23 cellular contexts compared by ENCODE assay signal in the genomic region with DNA sequence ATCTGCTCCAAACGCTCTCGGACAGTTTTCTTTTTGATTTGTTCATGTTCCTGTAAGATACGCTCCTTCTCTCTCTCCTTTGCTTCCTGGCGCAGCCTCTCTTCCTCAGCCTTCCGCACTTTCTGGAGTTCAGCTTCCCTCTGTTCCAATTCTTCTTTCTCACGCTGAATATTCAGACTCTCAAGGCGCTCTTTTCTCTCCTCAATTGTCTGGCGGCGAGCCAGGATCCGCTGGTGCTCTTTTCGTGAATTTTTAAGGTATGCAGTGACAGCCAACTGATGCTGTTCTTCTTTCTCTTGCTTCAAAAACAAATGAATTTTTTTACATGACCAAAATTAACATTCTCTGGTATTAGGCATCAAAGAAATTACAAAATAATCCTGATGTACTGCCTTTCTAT. TPM values are rescaled to one million over a fixed set of nuclear protein-coding genes. Genes with fewer than 3 reads are reported as not detected.
DNase-seq lines count a peak whose midpoint lies in the region; ATAC-seq lines count a peak whose summit lies in the region.
"Had no signal": no experiment of that assay in that cellular context is flagged by ENCODE, and none has a peak within 500 bp of the region (broad histone marks: within the 10 kb centered on the region; RNA-seq: fewer than 3 reads in every experiment).

No MANE protein-coding gene starts in this region.

- H3K36me3 Mint-ChIP-seq in activated naive CD4-positive, alpha-beta T cell treated with anti-CD3 and anti-CD28 coated beads, Interleukin-2, amount 50 U/mL, for 72 hours: peaks cover 19 to 49% of the 10 kb centered on the region in 2 donors
- H3K36me3 Mint-ChIP-seq in activated naive CD4-positive, alpha-beta T cell treated with anti-CD3 and anti-CD28 coated beads for 36 hours (ENCODE audit: low read depth): peaks cover 64% of the 10 kb centered on the region
- H3K36me3 Mint-ChIP-seq in T-helper 17 cell (ENCODE audit: low read depth): peaks cover 5% of the 10 kb centered on the region
- H3K36me3 Mint-ChIP-seq in dendritic cell treated with granulocyte-macrophage colony-stimulating factor and Interleukin-4, amounts not matched to agents 40 ng/mL and 50 ng/mL, for 4 days (ENCODE audit: low read depth): peaks cover 100% of the 10 kb centered on the region
- H3K36me3 Mint-ChIP-seq in stimulated activated naive B cell treated with anti-CD40 and anti-IgM and Interleukin-4, amounts not matched to agents 10 μg/mL and 1 μg/mL and 100 μg/mL, for 72 hours: peaks cover 48 to 68% of the 10 kb centered on the region in 2 donors

- no peaks in the 10 kb centered on the region for H3K27me3 Mint-ChIP-seq in activated naive CD4-positive, alpha-beta T cell treated with anti-CD3 and anti-CD28 coated beads for 36 hours (ENCODE audit: low read depth)
- no peaks in the 10 kb centered on the region for H3K27me3 Mint-ChIP-seq in T-helper 17 cell
- H3K27me3 Mint-ChIP-seq in dendritic cell treated with granulocyte-macrophage colony-stimulating factor and Interleukin-4, amounts not matched to agents 40 ng/mL and 50 ng/mL, for 4 days: no peaks in the 10 kb centered on the region
- H3K27me3 Mint-ChIP-seq in stimulated activated naive B cell treated with anti-CD40 and anti-IgM and Interleukin-4, amounts not matched to agents 10 μg/mL and 1 μg/mL and 100 μg/mL, for 72 hours: no peaks in the 10 kb centered on the region
- H3K27me3 Mint-ChIP-seq: CD8-positive, alpha-beta memory T cell; IgD-negative memory B cell had no signal

- H3K4me3 Mint-ChIP-seq in activated naive CD4-positive, alpha-beta T cell treated with anti-CD3 and anti-CD28 coated beads for 36 hours: no peak overlapping the region
- peak overlapping the region; percentile 76 for H3K4me3 Mint-ChIP-seq in T-helper 17 cell
- H3K4me3 Mint-ChIP-seq in dendritic cell treated with granulocyte-macrophage colony-stimulating factor and Interleukin-4, amounts not matched to agents 40 ng/mL and 50 ng/mL, for 4 days: no peak overlapping the region
- no peak overlapping the region for H3K4me3 Mint-ChIP-seq in stimulated activated naive B cell treated with anti-CD40 and anti-IgM and Interleukin-4, amounts not matched to agents 10 μg/mL and 1 μg/mL and 100 μg/mL, for 72 hours
- H3K4me3 Mint-ChIP-seq: CD8-positive, alpha-beta memory T cell; IgD-negative memory B cell had no signal

- DNase-seq in activated naive CD4-positive, alpha-beta T cell treated with anti-CD3 and anti-CD28 coated beads, Interleukin-2, amount 50 U/mL, for 72 hours (ENCODE audit: low spot score in 2 of 2): no peak
- DNase-seq in activated naive CD4-positive, alpha-beta T cell treated with anti-CD3 and anti-CD28 coated beads for 36 hours: no peak
- DNase-seq in T-helper 17 cell (no peak), cortex of kidney (lab: John Stamatoyannopoulos, UW) (no peak), iPS-NIHi11 (ENCODE audit: low spot score) (no peak)
- DNase-seq in stimulated activated naive B cell treated with anti-CD40 and anti-IgM and Interleukin-4, amounts not matched to agents 10 μg/mL and 1 μg/mL and 100 μg/mL, for 72 hours: no peak
- DNase-seq: C1 segment of cervical spinal cord; CD8-positive, alpha-beta memory T cell; DMS153; DND-41; NCI-H1092; NCI-H1436; NCI-H187; NCI-H2081 treated with DMSO at 0.1 percent for 48 hours; NCI-H446 treated with DMSO at 0.1 percent for 48 hours; NCI-H526 treated with DMSO at 0.1 percent for 48 hours; PC-9; SJCRH30 had no signal

- ATAC-seq in activated naive CD4-positive, alpha-beta T cell treated with anti-CD3 and anti-CD28 coated beads, Interleukin-2, amount 50 U/mL, for 72 hours: no peak
- no peak for ATAC-seq in T-helper 17 cell
- ATAC-seq in stimulated activated naive B cell treated with anti-CD40 and anti-IgM and Interleukin-4, amounts not matched to agents 10 μg/mL and 1 μg/mL and 100 μg/mL, for 72 hours (replicated peaks): no peak
- ATAC-seq: HCT116, Right ventricle myocardium inferior, SK-N-SH treated with all-trans-retinoic acid at 6 μM for 48 hours had no signal

- peaks cover 9% of the 10 kb centered on the region for H3K4me1 Mint-ChIP-seq in activated naive CD4-positive, alpha-beta T cell treated with anti-CD3 and anti-CD28 coated beads for 36 hours (ENCODE audit: low read depth)
- peaks cover 9% of the 10 kb centered on the region for H3K4me1 Mint-ChIP-seq in T-helper 17 cell
- H3K4me1 Mint-ChIP-seq in dendritic cell treated with granulocyte-macrophage colony-stimulating factor and Interleukin-4, amounts not matched to agents 40 ng/mL and 50 ng/mL, for 4 days (ENCODE audit: low read depth): peaks cover 17% of the 10 kb centered on the region
- peaks cover 6 to 22% of the 10 kb centered on the region in 2 donors for H3K4me1 Mint-ChIP-seq in stimulated activated naive B cell treated with anti-CD40 and anti-IgM and Interleukin-4, amounts not matched to agents 10 μg/mL and 1 μg/mL and 100 μg/mL, for 72 hours

- H3K9me3 ChIP-seq in T-helper 17 cell (ENCODE audit: control insufficient read depth, low read length, poor library complexity, severe bottlenecking): no peaks in the 10 kb centered on the region
- H3K9me3 ChIP-seq: SJCRH30 had no signal

- H3K9me3 Mint-ChIP-seq in activated naive CD4-positive, alpha-beta T cell treated with anti-CD3 and anti-CD28 coated beads, Interleukin-2, amount 50 U/mL, for 72 hours: no peaks in the 10 kb centered on the region
- no peaks in the 10 kb centered on the region for H3K9me3 Mint-ChIP-seq in activated naive CD4-positive, alpha-beta T cell treated with anti-CD3 and anti-CD28 coated beads for 36 hours
- no peaks in the 10 kb centered on the region for H3K9me3 Mint-ChIP-seq in dendritic cell treated with granulocyte-macrophage colony-stimulating factor and Interleukin-4, amounts not matched to agents 40 ng/mL and 50 ng/mL, for 4 days
- H3K9me3 Mint-ChIP-seq in stimulated activated naive B cell treated with anti-CD40 and anti-IgM and Interleukin-4, amounts not matched to agents 10 μg/mL and 1 μg/mL and 100 μg/mL, for 72 hours: no peaks in the 10 kb centered on the region
- H3K9me3 Mint-ChIP-seq: CD8-positive, alpha-beta memory T cell; IgD-negative memory B cell had no signal

- peak overlapping the region; percentile 58 to 84 for H3K27ac Mint-ChIP-seq in activated naive CD4-positive, alpha-beta T cell treated with anti-CD3 and anti-CD28 coated beads, Interleukin-2, amount 50 U/mL, for 72 hours
- H3K27ac Mint-ChIP-seq in activated naive CD4-positive, alpha-beta T cell treated with anti-CD3 and anti-CD28 coated beads for 36 hours: no peak overlapping the region
- peak overlapping the region; percentile 14 for H3K27ac Mint-ChIP-seq in T-helper 17 cell
- H3K27ac Mint-ChIP-seq in dendritic cell treated with granulocyte-macrophage colony-stimulating factor and Interleukin-4, amounts not matched to agents 40 ng/mL and 50 ng/mL, for 4 days: peak overlapping the region; percentile 18
- H3K27ac Mint-ChIP-seq in stimulated activated naive B cell treated with anti-CD40 and anti-IgM and Interleukin-4, amounts not matched to agents 10 μg/mL and 1 μg/mL and 100 μg/mL, for 72 hours: peak overlapping the region; percentile 20

- CTCF ChIA-PET in activated naive CD4-positive, alpha-beta T cell treated with anti-CD3 and anti-CD28 coated beads for 36 hours (lab: Charles Lee): no interaction called here

- intact Hi-C loops in activated naive CD4-positive, alpha-beta T cell treated with anti-CD3 and anti-CD28 coated beads for 36 hours (cut with micrococcal nuclease): no loop called here
- intact Hi-C loops in dendritic cell treated with granulocyte-macrophage colony-stimulating factor and Interleukin-4, amounts not matched to agents 40 ng/mL and 50 ng/mL, for 4 days (cut with micrococcal nuclease): loop anchor here (10.0 kb wide), 1 partner anchor 527 kb away; no protein-coding TSS in a partner anchor

RNA-seq across cellular contexts. Expression of a gene that starts 22.6 kb away (rescaled TPM):
- total RNA-seq in activated naive CD4-positive, alpha-beta T cell treated with anti-CD3 and anti-CD28 coated beads, Interleukin-2, amount 50 U/mL, for 72 hours: 100 to 1,000 TPM; 125 to 129 TPM
- 100 to 1,000 TPM; 113 to 120 TPM for total RNA-seq in activated naive CD4-positive, alpha-beta T cell treated with anti-CD3 and anti-CD28 coated beads for 36 hours
- 100 to 1,000 TPM; 149 to 169 TPM for total RNA-seq in T-helper 17 cell

RNA-seq across cellular contexts. Expression of a gene that starts 28.5 kb away (rescaled TPM):
- total RNA-seq in activated naive CD4-positive, alpha-beta T cell treated with anti-CD3 and anti-CD28 coated beads, Interleukin-2, amount 50 U/mL, for 72 hours: under 1 TPM in 1 of 2 donors, not detected in 1; 0.14 TPM
- total RNA-seq in activated naive CD4-positive, alpha-beta T cell treated with anti-CD3 and anti-CD28 coated beads for 36 hours: under 1 TPM; 0.26 to 0.52 TPM
- total RNA-seq in T-helper 17 cell: under 1 TPM; 0.15 to 0.34 TPM

RNA-seq across cellular contexts. Expression of a gene that starts 45.9 kb away (rescaled TPM):
- 10 to 100 TPM; 10.3 to 23.0 TPM for total RNA-seq in activated naive CD4-positive, alpha-beta T cell treated with anti-CD3 and anti-CD28 coated beads, Interleukin-2, amount 50 U/mL, for 72 hours
- 10 to 100 TPM; 16.9 to 17.6 TPM for total RNA-seq in activated naive CD4-positive, alpha-beta T cell treated with anti-CD3 and anti-CD28 coated beads for 36 hours
- total RNA-seq in T-helper 17 cell: 10 to 100 TPM; 37.4 to 52.1 TPM
